10 cellular contexts compared by ENCODE assay signal in genomic region chr6:66048684-66049474, GRCh38.
"Had no signal": no experiment of that assay in that cellular context is flagged by ENCODE, and none has a peak within 500 bp of the region (broad histone marks: within the 10 kb centered on the region; RNA-seq: fewer than 3 reads in every experiment).

No MANE protein-coding gene starts in this region.

- H3K9ac ChIP-seq: KMS-11 had no signal

- H3K4me1 Mint-ChIP-seq: GM23338, IgD-negative memory B cell had no signal

- H3K9me3 ChIP-seq: HAP-1 had no signal

- H3K27ac Mint-ChIP-seq: GM23338, HFFc6, IgD-negative memory B cell had no signal

- H3K27ac ChIP-seq: KMS-11 had no signal

- H3K4me1 ChIP-seq: HAP-1 had no signal

- DNase-seq: HFFc6, KBM-7 had no signal

- H3K36me3 ChIP-seq: HAP-1 had no signal

- H3K27me3 Mint-ChIP-seq: IgD-negative memory B cell had no signal

- H3K4me2 ChIP-seq: GM23338, KMS-11 had no signal

- FAIRE-seq: H1, H54, HTR-8/SVneo had no signal

- H2AFZ ChIP-seq: GM23338 had no signal

- H3K4me3 Mint-ChIP-seq: GM23338, HFFc6, IgD-negative memory B cell had no signal

- H3K4me3 ChIP-seq: GM23338, HAP-1 had no signal

- ATAC-seq: GM23338, HCT116 had no signal
